ENCODE assay signal across 8 cellular contexts in genomic region chr10:112375721-112376577, GRCh38. TPM values are rescaled to one million over a fixed set of nuclear protein-coding genes. Genes with fewer than 3 reads are reported as not detected.
DNase-seq lines count a peak whose midpoint lies in the region; ATAC-seq, FAIRE-seq and TF ChIP-seq lines count a peak whose summit lies in the region.

No MANE protein-coding gene starts in this region.

- TF ChIP-seq EP300 in K562 (IDR thresholded peaks at IDR 0.05; ENCODE audit: low read length) (no peak), HepG2 (IDR thresholded peaks at IDR 0.05; ENCODE audit: low read depth in 2 of 2, low read length in 2 of 2) (no peak), HepG2 (CRISPR knock-in tag; IDR thresholded peaks at IDR 0.05; ENCODE audit: borderline replicate concordance) (no peak)

- H3K4me3 ChIP-seq in AG04450 (ENCODE audit: low read depth, low read length) (0 out of 2 replicates have a peak overlapping the region, but pooled peaks have one; percentile 5), K562 (no peak overlapping the region), HepG2 (replicated peaks in 1 of 3; ENCODE audit: insufficient read depth in 1 of 3, low read depth in 2 of 3, low read length in 3 of 3) (peak overlapping the region; percentile 69 to 72 (median 72))

- H3K9me3 ChIP-seq in AG04450 (ENCODE audit: control insufficient read depth, insufficient read depth, low read length) (0 out of 2 replicates have a peak, but pooled peaks cover 3% of the 10 kb centered on the region), K562 (replicated peaks; ENCODE audit: control insufficient read depth, insufficient read depth, low read depth, low read length) (no peaks in the 10 kb centered on the region), HepG2 (ENCODE audit: low read length) (no peaks in the 10 kb centered on the region)

- no peak for DNase-seq in AG04450 (ENCODE audit: low read depth, low spot score)
- DNase-seq in SKM-1 treated with dmso at 0.1 percent for 144 hours (lab: John Stamatoyannopoulos, UW; ENCODE audit: unreplicated experiment), result peak; percentile 83
- no peak for DNase-seq in K562 (ENCODE audit: extremely low read depth in 1 of 4, low spot score in 3 of 4)
- peak; percentile 56 for DNase-seq in HepG2 (ENCODE audit: low spot score)
- DNase-seq in NCI-H1048 (lab: John Stamatoyannopoulos, UW), result no peak

- H3K27ac ChIP-seq in AG04450 (ENCODE audit: low read depth, low read length) (peak overlapping the region; percentile 0), K562 (ENCODE audit: extremely low read depth, low read depth, low read length) (no peak overlapping the region), HepG2 (ENCODE audit: extremely low read length, insufficient read depth, low read length) (peak overlapping the region; percentile 80)

- H3K27ac Mint-ChIP-seq in stimulated activated memory B cell treated with anti-CD40 and anti-IgM and Interleukin-4, amounts not matched to agents 10 μg/mL and 1 μg/mL and 100 μg/mL, for 72 hours, result peak overlapping the region; percentile 100

- no peaks in the 10 kb centered on the region for H3K36me3 ChIP-seq in K562 (ENCODE audit: control insufficient read depth, insufficient read depth, low read length)
- H3K36me3 ChIP-seq in HepG2 (replicated peaks in 1 of 2; ENCODE audit: control insufficient read depth in 1 of 2, insufficient read depth in 2 of 2, low read length in 2 of 2), result no peaks in the 10 kb centered on the region; a peak in 1 of 5 replicates

- H3K9ac ChIP-seq in K562 (ENCODE audit: insufficient read depth in 1 of 2, low read depth in 2 of 2, low read length in 2 of 2), result peak overlapping the region; percentile 9 to 78; a peak in 3 of 4 replicates
- H3K9ac ChIP-seq in HepG2 (ENCODE audit: insufficient read depth, low read depth, low read length), result peak overlapping the region; percentile 76

- in situ Hi-C loops in K562 (cut with MboI) (loop anchor here (5.0 kb wide), 1 partner anchor 44 kb away; no protein-coding TSS in a partner anchor), HepG2 (cut with HindIII; ENCODE audit: extremely low pct_ligation_motif_present, low pct_unique_long_range_greater_than_20kb) (no loop called here)

- 64% methylated on average over 23 of the region's 24 CpGs for WGBS in K562 (ENCODE audit: insufficient coverage, low coverage, missing lambda C conversion rate)
- 3% methylated on average over 24 of the region's 24 CpGs for WGBS in HepG2 (ENCODE audit: low lambda C conversion rate)

- H3K36me3 Mint-ChIP-seq in stimulated activated memory B cell treated with anti-CD40 and anti-IgM and Interleukin-4, amounts not matched to agents 10 μg/mL and 1 μg/mL and 100 μg/mL, for 72 hours, result peaks cover 12% of the 10 kb centered on the region

- H3K27me3 ChIP-seq in AG04450 (ENCODE audit: control insufficient read depth, insufficient read depth, low read length), result no peaks in the 10 kb centered on the region
- H3K27me3 ChIP-seq in K562 (ENCODE audit: control insufficient read depth in 2 of 2, insufficient read depth in 2 of 2, low read length in 2 of 2), result no peaks in the 10 kb centered on the region
- H3K27me3 ChIP-seq in HepG2 (ENCODE audit: control insufficient read depth in 1 of 2, insufficient read depth in 2 of 2, low read length in 2 of 2), result no peaks in the 10 kb centered on the region; a peak in 1 of 5 replicates

- peaks cover 68% of the 10 kb centered on the region for H3K4me1 Mint-ChIP-seq in stimulated activated memory B cell treated with anti-CD40 and anti-IgM and Interleukin-4, amounts not matched to agents 10 μg/mL and 1 μg/mL and 100 μg/mL, for 72 hours

- H2AFZ ChIP-seq in K562 (ENCODE audit: low read depth, low read length) (peak overlapping the region; percentile 93), HepG2 (ENCODE audit: low read length) (peak overlapping the region; percentile 49)

- TF ChIP-seq POLR2A in K562 (conservative IDR thresholded peaks at IDR 0.05) (no peak), HepG2 (IDR thresholded peaks at IDR 0.05; ENCODE audit: insufficient read depth in 1 of 2, low read depth in 2 of 2, low read length in 2 of 2) (no peak)

- H3K9me1 ChIP-seq in K562 (ENCODE audit: control insufficient read depth, insufficient read depth, low read length), result no peaks in the 10 kb centered on the region

- H3K4me1 ChIP-seq in K562 (replicated peaks in 1 of 2; ENCODE audit: control insufficient read depth in 2 of 2, insufficient read depth in 2 of 2, low read length in 2 of 2) (peaks cover 4 to 5% of the 10 kb centered on the region in 2 experiments; a peak in 3 of 5 replicates), HepG2 (ENCODE audit: insufficient read depth, low read length) (peaks cover 86% of the 10 kb centered on the region)

- TF ChIP-seq RAD21 in K562 (CRISPR knock-in tag; conservative IDR thresholded peaks at IDR 0.05 in 1 of 2, IDR thresholded peaks at IDR 0.05 in 1 of 2) (no peak), HepG2 (CRISPR knock-in tag; IDR thresholded peaks at IDR 0.05) (0 out of 2 replicates have a peak, but pooled peaks have one; percentile 11)

- peak overlapping the region; percentile 100 for H3K4me3 Mint-ChIP-seq in stimulated activated memory B cell treated with anti-CD40 and anti-IgM and Interleukin-4, amounts not matched to agents 10 μg/mL and 1 μg/mL and 100 μg/mL, for 72 hours

- intact Hi-C loops in K562 (cut with micrococcal nuclease), result no loop called here
- intact Hi-C loops in HepG2 (cut with micrococcal nuclease; ENCODE audit: unreplicated experiment), result loop anchor here (2.0 kb wide), 1 partner anchor 19 kb away; no protein-coding TSS in a partner anchor

- H4K20me1 ChIP-seq in K562 (replicated peaks; ENCODE audit: control insufficient read depth, insufficient read depth, low read length) (no peaks in the 10 kb centered on the region), HepG2 (ENCODE audit: insufficient read depth, low read length) (no peaks in the 10 kb centered on the region)

- TF ChIP-seq CTCF in AG04450 (IDR thresholded peaks at IDR 0.05; ENCODE audit: low read depth, low read length) (no peak), K562 (IDR thresholded peaks at IDR 0.05 in 2 of 3, conservative IDR thresholded peaks at IDR 0.05 in 1 of 3; ENCODE audit: insufficient read depth in 2 of 3, low read depth in 1 of 3, low read length in 3 of 3) (no peak), HepG2 (CRISPR knock-in tag; IDR thresholded peaks at IDR 0.05) (0 out of 2 replicates have a peak, but pooled peaks have one; percentile 14)

- peaks cover 4% of the 10 kb centered on the region for H3K9me3 Mint-ChIP-seq in stimulated activated memory B cell treated with anti-CD40 and anti-IgM and Interleukin-4, amounts not matched to agents 10 μg/mL and 1 μg/mL and 100 μg/mL, for 72 hours

- BruUV-seq in K562 (replicated peaks; lab: Mats Ljungman, UMichigan) (no TSS peak), HepG2 (replicated peaks; lab: Mats Ljungman, UMichigan) (no TSS peak)

- POLR2A ChIA-PET in AG04450 (lab: Yijun Ruan, JAX), result no interaction called here
- POLR2A ChIA-PET in K562 (lab: Yijun Ruan, JAX), result no interaction called here
- POLR2A ChIA-PET in HepG2 (lab: Yijun Ruan, JAX), result interaction anchor here (0.7 to 3.9 kb wide), 9 partner anchors 8 to 73 kb away, joined by 3 to 55 read pairs (median 14); no protein-coding TSS in a partner anchor

- no peaks in the 10 kb centered on the region for H3K79me2 ChIP-seq in K562 (ENCODE audit: control insufficient read depth, insufficient read depth, low read length)
- H3K79me2 ChIP-seq in HepG2 (ENCODE audit: insufficient read depth, low read length), result peaks cover 52% of the 10 kb centered on the region

- H3K27me3 Mint-ChIP-seq in stimulated activated memory B cell treated with anti-CD40 and anti-IgM and Interleukin-4, amounts not matched to agents 10 μg/mL and 1 μg/mL and 100 μg/mL, for 72 hours, result no peaks in the 10 kb centered on the region

- peak; percentile 81 for ATAC-seq in GM19025 (IDR thresholded peaks at IDR 0.05; ENCODE audit: low read depth, unreplicated experiment)
- ATAC-seq in HG03135 (IDR thresholded peaks at IDR 0.05; ENCODE audit: unreplicated experiment), result peak; percentile 90
- peak; percentile 34; the same call in 2 of the 3 replicates for ATAC-seq in K562
- ATAC-seq in HepG2, result peak; percentile 40
- ATAC-seq in stimulated activated memory B cell treated with anti-CD40 and anti-IgM and Interleukin-4, amounts not matched to agents 10 μg/mL and 1 μg/mL and 100 μg/mL, for 72 hours, result peak; percentile 91

- no peak for FAIRE-seq in K562 (lab: Jason Lieb, UNC)
- FAIRE-seq in HepG2 (lab: Jason Lieb, UNC), result no peak

- CTCF ChIA-PET in AG04450 (lab: Charles Lee), result no interaction called here
- CTCF ChIA-PET in K562 (lab: Yijun Ruan, JAX; ENCODE audit: low intra/inter-chr PET ratio), result no interaction called here
- CTCF ChIA-PET in HepG2 (lab: Yijun Ruan, JAX; ENCODE audit: low intra/inter-chr PET ratio, low total read pairs), result no interaction called here

- H3K4me2 ChIP-seq in K562 (ENCODE audit: insufficient read depth, low read length) (peak overlapping the region; percentile 14; the same call in 1 of the 2 replicates), HepG2 (ENCODE audit: low read depth, low read length) (peak overlapping the region; percentile 86)

RNA-seq across cellular contexts. Expression of gene ACSL5, which starts 2.0 kb away (rescaled TPM):
- polyA plus RNA-seq in AG04450 (2011; rRNA removed) (1.8 and 2.0 TPM in 2 replicates), K562 (2011; rRNA removed) (0.82 and 1.4 TPM in 2 replicates), K562 (2014; fragmentation: Illumina TruSeq; extraction: Trizol) (0.78 and 0.83 TPM in 2 replicates), K562 (2014; fragmentation: Nextera tagmentation; extraction: Ambion mirVana) (under 1 TPM; 0.53 to 0.55 TPM), K562 (2014; rRNA removed) (0.19 and 0.51 TPM in 2 replicates), HepG2 (2011; rRNA removed) (72.1 and 82.5 TPM in 2 replicates)
- polyA minus RNA-seq in AG04450 (2011; rRNA and poly(A)+ RNA removed), result 1.1 and 1.6 TPM in 2 replicates
- total RNA-seq in K562 (2011; cell fraction: chromatin; rRNA removed; ENCODE audit: low replicate concordance), result 0.25 and 1.2 TPM in 2 replicates
- total RNA-seq in K562 (2011; cell fraction: nucleolus; rRNA removed), result 0.26 and 1.2 TPM in 2 replicates
- 0.81 and 0.92 TPM in 2 replicates for total RNA-seq in K562 (2011; cell fraction: nucleoplasm; rRNA removed)
- total RNA-seq in K562 (2014; rRNA removed) (0.45 and 0.54 TPM in 2 replicates), K562 (2014; rRNA removed; fragmentation: Illumina TruSeq; extraction: Trizol) (0.45 and 0.65 TPM in 2 replicates), K562 (2015; rRNA removed; fragmentation: Illumina TruSeq; extraction: Trizol) (1.2 and 1.4 TPM in 2 replicates), K562 (2021) (0.47 and 0.51 TPM in 2 replicates), HepG2 (2016; rRNA removed; fragmentation: Illumina TruSeq; extraction: Trizol) (32.7 and 56.4 TPM in 2 replicates)
- 0.39 and 1.0 TPM in 2 replicates for polyA plus RNA-seq in K562 (2011; cell fraction: cytosol; rRNA removed)
- polyA plus RNA-seq in K562 (2011; cell fraction: nucleus; rRNA removed), result 1.4 and 2.2 TPM in 2 replicates
- 0.51 and 1.1 TPM in 2 replicates for polyA plus RNA-seq in K562 (2012)
- 1.2 and 2.4 TPM in 2 replicates for polyA minus RNA-seq in K562 (2011; rRNA and poly(A)+ RNA removed)
- polyA minus RNA-seq in K562 (2011; cell fraction: cytosol; rRNA and poly(A)+ RNA removed), result 1.6 TPM in 1 of 2 replicates, not detected in the other
- 0.40 and 0.56 TPM in 2 replicates for polyA minus RNA-seq in K562 (2011; cell fraction: nucleus; rRNA and poly(A)+ RNA removed)
- 7.5 and 7.6 TPM in 2 replicates for total RNA-seq in HepG2 (2016; cell fraction: cytosol; rRNA removed; fragmentation: Illumina TruSeq; extraction: Trizol; ENCODE audit: low read depth)
- 31.4 and 60.5 TPM in 2 replicates for total RNA-seq in HepG2 (2016; cell fraction: insoluble cytoplasmic fraction; rRNA removed; fragmentation: Illumina TruSeq; extraction: Trizol)
- total RNA-seq in HepG2 (2016; cell fraction: membrane; rRNA removed; fragmentation: Illumina TruSeq; extraction: Trizol), result 11.4 and 13.4 TPM in 2 replicates
- total RNA-seq in HepG2 (2016; cell fraction: nucleus; rRNA removed; fragmentation: Illumina TruSeq; extraction: Trizol), result 67.4 and 69.7 TPM in 2 replicates
- polyA plus RNA-seq in HepG2 (2011; cell fraction: cytosol; rRNA removed), result 46.4 and 61.1 TPM in 2 replicates
- polyA plus RNA-seq in HepG2 (2011; cell fraction: nucleus; rRNA removed), result 118 and 139 TPM in 2 replicates
- polyA plus RNA-seq in HepG2 (2012), result 67.2 and 80.7 TPM in 2 replicates
- 3.7 and 4.3 TPM in 2 replicates for polyA plus RNA-seq in HepG2 (2016; cell fraction: cytosol; fragmentation: Illumina TruSeq; extraction: Trizol; ENCODE audit: low read depth)
- 26.4 and 27.5 TPM in 2 replicates for polyA plus RNA-seq in HepG2 (2016; cell fraction: insoluble cytoplasmic fraction; fragmentation: Illumina TruSeq; extraction: Trizol; ENCODE audit: low read depth)
- 6.5 TPM in 2 replicates for polyA plus RNA-seq in HepG2 (2016; cell fraction: membrane; fragmentation: Illumina TruSeq; extraction: Trizol; ENCODE audit: low read depth)
- polyA plus RNA-seq in HepG2 (2016; cell fraction: nucleus; fragmentation: Illumina TruSeq; extraction: Trizol; ENCODE audit: insufficient read depth, low read depth), result 88.2 and 99.1 TPM in 2 replicates
- 45.1 and 203 TPM in 2 replicates for polyA minus RNA-seq in HepG2 (2011; rRNA and poly(A)+ RNA removed; ENCODE audit: low replicate concordance)
- 54.1 and 66.6 TPM in 2 replicates for polyA minus RNA-seq in HepG2 (2011; cell fraction: cytosol; rRNA and poly(A)+ RNA removed)
- 68.9 and 74.5 TPM in 2 replicates for polyA minus RNA-seq in HepG2 (2011; cell fraction: nucleus; rRNA and poly(A)+ RNA removed)

Comparison
In these comparisons a context has a peak if more than half of its experiments do, and no peak if none do; other contexts are left out.
1. DNase-seq: peak in SKM-1 treated with dmso at 0.1 percent for 144 hours (single experiment) and HepG2 (single experiment); none in AG04450 (single experiment), K562 (0 of 4) and NCI-H1048 (single experiment).
2. ATAC-seq: peak in every context shown above with its lines; median percentile 91 in stimulated activated memory B cell treated with anti-CD40 and anti-IgM and Interleukin-4, amounts not matched to agents 10 μg/mL and 1 μg/mL and 100 μg/mL, for 72 hours; 90 in HG03135; 81 in GM19025; 40 in HepG2; 34 in K562.